ENCODE assay signal across 8 cellular contexts in genomic region chrX:103628386-103629290, GRCh38. TPM values are rescaled to one million over a fixed set of nuclear protein-coding genes. Genes with fewer than 3 reads are reported as not detected.
DNase-seq lines count a peak whose midpoint lies in the region; ATAC-seq and TF ChIP-seq lines count a peak whose summit lies in the region.

Gene TCEAL1, plus strand, starts transcription at chrX:103628975. Its CDS starts 942 bp downstream, at chrX:103629917.

- DNase-seq in CD8-positive, alpha-beta memory T cell = peak; percentile 8 to 59 (median 35)
- DNase-seq in activated naive CD8-positive, alpha-beta T cell treated with anti-CD3 and anti-CD28 coated beads, Interleukin-2, amount 50 U/mL, for 24 hours = peak; percentile 43
- DNase-seq in cardiac septum (ENCODE audit: low spot score) (no peak), osteocyte (ENCODE audit: extremely low spot score, unreplicated experiment) (no peak), GF-D8 (lab: John Stamatoyannopoulos, UW) (no peak)

- TF ChIP-seq CTCF in OCI-LY3 (IDR thresholded peaks at IDR 0.05; ENCODE audit: low read depth, low read length) (no peak), osteocyte (IDR thresholded peaks at IDR 0.05) (no peak)

- peak within 1 kb of the TSS; percentile 96 for H2AFZ ChIP-seq in OCI-LY3 (ENCODE audit: low read depth, low read length)

- peak within 1 kb of the TSS; percentile 77 to 96 (median 89) for H3K27ac Mint-ChIP-seq in CD8-positive, alpha-beta memory T cell
- peak within 1 kb of the TSS; percentile 84 for H3K27ac Mint-ChIP-seq in activated naive CD8-positive, alpha-beta T cell treated with anti-CD3 and anti-CD28 coated beads, Interleukin-2, amount 50 U/mL, for 24 hours
- H3K27ac Mint-ChIP-seq in osteocyte (ENCODE audit: unreplicated experiment) = peak within 1 kb of the TSS; percentile 88

- no peaks in the 10 kb centered on the region for H3K9me3 Mint-ChIP-seq in CD8-positive, alpha-beta memory T cell
- no peaks in the 10 kb centered on the region for H3K9me3 Mint-ChIP-seq in activated naive CD8-positive, alpha-beta T cell treated with anti-CD3 and anti-CD28 coated beads, Interleukin-2, amount 50 U/mL, for 24 hours
- no peaks in the 10 kb centered on the region for H3K9me3 Mint-ChIP-seq in osteocyte (ENCODE audit: unreplicated experiment)

- CTCF ChIA-PET in CD8-positive, alpha-beta memory T cell (lab: Charles Lee) = no interaction called here

- H3K4me2 ChIP-seq in OCI-LY3 (ENCODE audit: low read length) = peak within 1 kb of the TSS; percentile 90

- no peaks in the 10 kb centered on the region for H3K27me3 ChIP-seq in CD8-positive, alpha-beta memory T cell (ENCODE audit: insufficient read depth, low read length, poor library complexity, severe bottlenecking)
- no peaks in the 10 kb centered on the region for H3K27me3 ChIP-seq in OCI-LY3 (ENCODE audit: low read depth, low read length)

- intact Hi-C loops in cardiac septum (cut with DNase I) = loop anchor here (2.0 kb wide), 1 partner anchor 58 kb away; the partner anchor contains the start of gene MORF4L2

- peak within 1 kb of the TSS; percentile 87 for H3K9ac ChIP-seq in OCI-LY3 (ENCODE audit: low read length)

- H4K20me1 ChIP-seq in OCI-LY3 (ENCODE audit: insufficient read depth, low read length) = no peaks in the 10 kb centered on the region

- H3K9me3 ChIP-seq in CD8-positive, alpha-beta memory T cell (ENCODE audit: low read length) = no peaks in the 10 kb centered on the region
- H3K9me3 ChIP-seq in OCI-LY3 (ENCODE audit: insufficient read depth, low read length) = no peaks in the 10 kb centered on the region

- H3K79me2 ChIP-seq in OCI-LY3 (ENCODE audit: low read length) = no peaks in the 10 kb centered on the region

- H3K4me3 ChIP-seq in CD8-positive, alpha-beta memory T cell (ENCODE audit: low read length) = peak within 1 kb of the TSS; percentile 82
- H3K4me3 ChIP-seq in OCI-LY3 (ENCODE audit: low read length) = peak within 1 kb of the TSS; percentile 98

- H3K27me3 Mint-ChIP-seq in CD8-positive, alpha-beta memory T cell = peaks cover 0 to 7% of the 10 kb centered on the region in 2 donors
- H3K27me3 Mint-ChIP-seq in activated naive CD8-positive, alpha-beta T cell treated with anti-CD3 and anti-CD28 coated beads, Interleukin-2, amount 50 U/mL, for 24 hours = no peaks in the 10 kb centered on the region
- H3K27me3 Mint-ChIP-seq in osteocyte (ENCODE audit: unreplicated experiment) = no peaks in the 10 kb centered on the region

- peak within 1 kb of the TSS; percentile 70 for H3K27ac ChIP-seq in CD8-positive, alpha-beta memory T cell (ENCODE audit: low read depth, low read length)
- H3K27ac ChIP-seq in OCI-LY3 (ENCODE audit: low read length) = peak within 1 kb of the TSS; percentile 27

- peak within 1 kb of the TSS; percentile 84 to 94 (median 88) for H3K4me3 Mint-ChIP-seq in CD8-positive, alpha-beta memory T cell
- H3K4me3 Mint-ChIP-seq in activated naive CD8-positive, alpha-beta T cell treated with anti-CD3 and anti-CD28 coated beads, Interleukin-2, amount 50 U/mL, for 24 hours = peak within 1 kb of the TSS; percentile 87
- H3K4me3 Mint-ChIP-seq in osteocyte (ENCODE audit: unreplicated experiment) = peak within 1 kb of the TSS; percentile 79

- ATAC-seq in GM19438 (IDR thresholded peaks at IDR 0.05; ENCODE audit: low read depth, unreplicated experiment) (peak; percentile 61), HG03565 (IDR thresholded peaks at IDR 0.05; ENCODE audit: unreplicated experiment) (peak; percentile 41)
- ATAC-seq in activated naive CD8-positive, alpha-beta T cell treated with anti-CD3 and anti-CD28 coated beads, Interleukin-2, amount 50 U/mL, for 24 hours = peak; percentile 83

- POLR2A ChIA-PET in CD8-positive, alpha-beta memory T cell (lab: Charles Lee) = no interaction called here

- H3K36me3 Mint-ChIP-seq in CD8-positive, alpha-beta memory T cell = peaks cover 0 to 5% (median 0%) of the 10 kb centered on the region in 3 donors
- H3K36me3 Mint-ChIP-seq in activated naive CD8-positive, alpha-beta T cell treated with anti-CD3 and anti-CD28 coated beads, Interleukin-2, amount 50 U/mL, for 24 hours (ENCODE audit: low read depth) = peaks cover 2% of the 10 kb centered on the region
- no peaks in the 10 kb centered on the region for H3K36me3 Mint-ChIP-seq in osteocyte (ENCODE audit: unreplicated experiment)

- H3K4me1 ChIP-seq in CD8-positive, alpha-beta memory T cell (ENCODE audit: insufficient read depth, low read length) = peaks cover 4% of the 10 kb centered on the region
- H3K4me1 ChIP-seq in OCI-LY3 (ENCODE audit: low read length) = peaks cover 3% of the 10 kb centered on the region; the same call in 1 of the 2 replicates

- no peaks in the 10 kb centered on the region for H3K36me3 ChIP-seq in CD8-positive, alpha-beta memory T cell (ENCODE audit: insufficient read depth, low read length)
- H3K36me3 ChIP-seq in OCI-LY3 (replicated peaks; ENCODE audit: low read depth, low read length) = no peaks in the 10 kb centered on the region

- H3K4me1 Mint-ChIP-seq in CD8-positive, alpha-beta memory T cell = peaks cover 12 to 19% (median 14%) of the 10 kb centered on the region in 3 donors
- H3K4me1 Mint-ChIP-seq in activated naive CD8-positive, alpha-beta T cell treated with anti-CD3 and anti-CD28 coated beads, Interleukin-2, amount 50 U/mL, for 24 hours = peaks cover 16% of the 10 kb centered on the region
- H3K4me1 Mint-ChIP-seq in osteocyte (ENCODE audit: unreplicated experiment) = peaks cover 12% of the 10 kb centered on the region

RNA-seq across cellular contexts. Expression of gene TCEAL1, which starts in this region (rescaled TPM):
- 10 to 100 TPM in 1 of 2 experiments, 1 to 10 TPM in 1; 7.9 to 10.3 TPM for total RNA-seq in CD8-positive, alpha-beta memory T cell
- 19.7 TPM for polyA plus RNA-seq in CD8-positive, alpha-beta memory T cell
- total RNA-seq in cardiac septum (22.1 TPM), osteocyte (29.3 and 29.8 TPM in 2 replicates)

Comparison
In these comparisons a context has a peak if more than half of its experiments do, and no peak if none do; other contexts are left out.
1. DNase-seq: peak in CD8-positive, alpha-beta memory T cell (5 of 5) and activated naive CD8-positive, alpha-beta T cell treated with anti-CD3 and anti-CD28 coated beads, Interleukin-2, amount 50 U/mL, for 24 hours (single experiment); none in cardiac septum (single experiment), osteocyte (single experiment) and GF-D8 (single experiment).
2. Peak in every context shown above with its lines, with median percentiles within 50 percentile points of each other: H3K27ac Mint-ChIP-seq, H3K4me3 Mint-ChIP-seq and ATAC-seq.